Comparison of ENCODE assay signal across 14 cellular contexts in genomic region chr5:128695791-128696520, GRCh38.
DNase-seq lines count a peak whose midpoint lies in the region; ATAC-seq and TF ChIP-seq lines count a peak whose summit lies in the region.
"Had no signal": no experiment of that assay in that cellular context is flagged by ENCODE, and none has a peak within 500 bp of the region (broad histone marks: within the 10 kb centered on the region; RNA-seq: fewer than 3 reads in every experiment).

No MANE protein-coding gene starts in this region.

- POLR2A ChIA-PET in WTC11 (lab: Charles Lee) = interaction anchor here (0.5 kb wide), 1 partner anchor 48 kb away, joined by 3 read pairs; no protein-coding TSS in a partner anchor

- H3K27me3 Mint-ChIP-seq in WTC11 (ENCODE audit: low read depth) = no peaks in the 10 kb centered on the region
- H3K27me3 Mint-ChIP-seq in activated naive CD4-positive, alpha-beta T cell treated with anti-CD3 and anti-CD28 coated beads for 36 hours (ENCODE audit: low read depth) = no peaks in the 10 kb centered on the region
- H3K27me3 Mint-ChIP-seq: activated naive CD8-positive, alpha-beta T cell treated with anti-CD3 and anti-CD28 coated beads, Interleukin-2, amount 50 U/mL, for 24 hours had no signal

- H3K9me3 ChIP-seq in iPS DF 6.9 (ENCODE audit: control insufficient read depth, insufficient read depth, low read length) = no peaks in the 10 kb centered on the region
- H3K9me3 ChIP-seq: BLaER1 had no signal

- peaks cover 50% of the 10 kb centered on the region for H3K4me1 Mint-ChIP-seq in WTC11
- H3K4me1 Mint-ChIP-seq in activated naive CD4-positive, alpha-beta T cell treated with anti-CD3 and anti-CD28 coated beads for 36 hours (ENCODE audit: low read depth) = no peaks in the 10 kb centered on the region
- H3K4me1 Mint-ChIP-seq: activated naive CD8-positive, alpha-beta T cell treated with anti-CD3 and anti-CD28 coated beads, Interleukin-2, amount 50 U/mL, for 24 hours; immature natural killer cell had no signal

- DNase-seq in AG09319 (ENCODE audit: extremely low read depth, low read depth) (no peak), HCEC 1CT (peak; percentile 43), WTC11 (ENCODE audit: low spot score) (peak; percentile 33), iPS DF 6.9 (ENCODE audit: low read depth, low spot score) (peak; percentile 9), KBM-7 (no peak), inferior parietal cortex (ENCODE audit: extremely low spot score) (no peak)
- DNase-seq in activated naive CD4-positive, alpha-beta T cell treated with anti-CD3 and anti-CD28 coated beads for 36 hours = no peak
- DNase-seq: activated naive CD8-positive, alpha-beta T cell treated with anti-CD3 and anti-CD28 coated beads, Interleukin-2, amount 50 U/mL, for 24 hours; immature natural killer cell; NCI-H1930; OCI-M1; stimulated activated CD4-positive, alpha-beta T cell treated with anti-CD3 and anti-CD28 coated beads, Interleukin-4, amount 100 ng/mL, for 24 hours had no signal

- H3K36me3 ChIP-seq in iPS DF 6.9 (ENCODE audit: control insufficient read depth, insufficient read depth, low read length) = no peaks in the 10 kb centered on the region
- H3K36me3 ChIP-seq: BLaER1 had no signal

- peaks cover 4% of the 10 kb centered on the region; the same call in 1 of the 2 replicates for H3K4me1 ChIP-seq in iPS DF 6.9 (ENCODE audit: control insufficient read depth, insufficient read depth, low read length)
- H3K4me1 ChIP-seq: BLaER1 had no signal

- H3K27me3 ChIP-seq in iPS DF 6.9 (ENCODE audit: control insufficient read depth, insufficient read depth, low read length) = no peaks in the 10 kb centered on the region
- H3K27me3 ChIP-seq: BLaER1 had no signal

- intact Hi-C loops in activated naive CD4-positive, alpha-beta T cell treated with anti-CD3 and anti-CD28 coated beads for 36 hours (cut with micrococcal nuclease) = no loop called here

- peaks cover 13% of the 10 kb centered on the region for H3K9me3 Mint-ChIP-seq in WTC11
- H3K9me3 Mint-ChIP-seq in activated naive CD4-positive, alpha-beta T cell treated with anti-CD3 and anti-CD28 coated beads for 36 hours = no peaks in the 10 kb centered on the region

- no peaks in the 10 kb centered on the region for H3K36me3 Mint-ChIP-seq in WTC11
- no peaks in the 10 kb centered on the region for H3K36me3 Mint-ChIP-seq in activated naive CD4-positive, alpha-beta T cell treated with anti-CD3 and anti-CD28 coated beads for 36 hours (ENCODE audit: low read depth)
- H3K36me3 Mint-ChIP-seq: immature natural killer cell had no signal

- CTCF ChIA-PET in WTC11 (lab: Charles Lee) = interaction anchor here (1.0 to 1.4 kb wide), 3 partner anchors 9 to 29 kb away, joined by 3 to 4 read pairs (median 4); no protein-coding TSS in a partner anchor
- CTCF ChIA-PET in activated naive CD4-positive, alpha-beta T cell treated with anti-CD3 and anti-CD28 coated beads for 36 hours (lab: Charles Lee) = interaction anchor here (0.7 kb wide), 1 partner anchor 369 kb away, joined by 3 read pairs; no protein-coding TSS in a partner anchor

- no CpG with 5 or more reads among the region's 1 CpG for WGBS in iPS DF 6.9 (ENCODE audit: insufficient coverage, insufficient read length)

- H3K4me3 ChIP-seq in iPS DF 6.9 (ENCODE audit: low read length) = no peak overlapping the region
- H3K4me3 ChIP-seq: BLaER1 had no signal

- in situ Hi-C loops in KBM-7 (cut with MboI; ENCODE audit: low pct_unique_long_range_greater_than_20kb, low sequenced_read_pairs) = loop anchor here (25.0 kb wide), 1 partner anchor 484 kb away; no protein-coding TSS in a partner anchor

- no peak overlapping the region for H3K27ac ChIP-seq in iPS DF 6.9 (ENCODE audit: low read length)
- H3K27ac ChIP-seq: BLaER1 had no signal

- TF ChIP-seq CTCF in AG09319 (IDR thresholded peaks at IDR 0.05; ENCODE audit: low read depth, low read length) (peak; percentile 32), WTC11 (IDR thresholded peaks at IDR 0.05) (peak; percentile 36)

- no peak overlapping the region for H3K27ac Mint-ChIP-seq in WTC11
- no peak overlapping the region for H3K27ac Mint-ChIP-seq in activated naive CD4-positive, alpha-beta T cell treated with anti-CD3 and anti-CD28 coated beads for 36 hours
- H3K27ac Mint-ChIP-seq: activated naive CD8-positive, alpha-beta T cell treated with anti-CD3 and anti-CD28 coated beads, Interleukin-2, amount 50 U/mL, for 24 hours; immature natural killer cell had no signal

- no peak overlapping the region for H3K4me3 Mint-ChIP-seq in WTC11
- no peak overlapping the region for H3K4me3 Mint-ChIP-seq in activated naive CD4-positive, alpha-beta T cell treated with anti-CD3 and anti-CD28 coated beads for 36 hours
- H3K4me3 Mint-ChIP-seq: activated naive CD8-positive, alpha-beta T cell treated with anti-CD3 and anti-CD28 coated beads, Interleukin-2, amount 50 U/mL, for 24 hours; immature natural killer cell had no signal

- ATAC-seq in WTC11 (peak; percentile 90), GM18861 (IDR thresholded peaks at IDR 0.05; ENCODE audit: unreplicated experiment) (no peak)
- ATAC-seq: activated naive CD8-positive, alpha-beta T cell treated with anti-CD3 and anti-CD28 coated beads, Interleukin-2, amount 50 U/mL, for 24 hours had no signal

TF ChIP-seq in WTC11, 78 proteins besides CTCF, POLR2A, EP300 and RAD21:
- TF ChIP-seq FOXJ3 (CRISPR knock-in tag; IDR thresholded peaks at IDR 0.05; ENCODE audit: borderline replicate concordance) (no peak), ATF1 (CRISPR knock-in tag; IDR thresholded peaks at IDR 0.05) (no peak), HMGXB4 (CRISPR knock-in tag; IDR thresholded peaks at IDR 0.05) (no peak), NFE2L1 (CRISPR knock-in tag; IDR thresholded peaks at IDR 0.05) (no peak), E2F4 (CRISPR knock-in tag; IDR thresholded peaks at IDR 0.05; ENCODE audit: borderline replicate concordance, low read depth) (no peak)
- TF ChIP-seq, protein P1, sequence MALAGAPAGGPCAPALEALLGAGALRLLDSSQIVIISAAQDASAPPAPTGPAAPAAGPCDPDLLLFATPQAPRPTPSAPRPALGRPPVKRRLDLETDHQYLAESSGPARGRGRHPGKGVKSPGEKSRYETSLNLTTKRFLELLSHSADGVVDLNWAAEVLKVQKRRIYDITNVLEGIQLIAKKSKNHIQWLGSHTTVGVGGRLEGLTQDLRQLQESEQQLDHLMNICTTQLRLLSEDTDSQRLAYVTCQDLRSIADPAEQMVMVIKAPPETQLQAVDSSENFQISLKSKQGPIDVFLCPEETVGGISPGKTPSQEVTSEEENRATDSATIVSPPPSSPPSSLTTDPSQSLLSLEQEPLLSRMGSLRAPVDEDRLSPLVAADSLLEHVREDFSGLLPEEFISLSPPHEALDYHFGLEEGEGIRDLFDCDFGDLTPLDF (CRISPR knock-in tag; IDR thresholded peaks at IDR 0.05) = no peak

Comparison
In these comparisons a context has a peak if more than half of its experiments do, and no peak if none do; other contexts are left out.
1. DNase-seq: peak in HCEC 1CT (single experiment), WTC11 (single experiment) and iPS DF 6.9 (single experiment); none in AG09319 (single experiment), activated naive CD4-positive, alpha-beta T cell treated with anti-CD3 and anti-CD28 coated beads for 36 hours (single experiment), KBM-7 (single experiment) and inferior parietal cortex (single experiment).